ENCODE assay signal across 12 cellular contexts in the genomic region with DNA sequence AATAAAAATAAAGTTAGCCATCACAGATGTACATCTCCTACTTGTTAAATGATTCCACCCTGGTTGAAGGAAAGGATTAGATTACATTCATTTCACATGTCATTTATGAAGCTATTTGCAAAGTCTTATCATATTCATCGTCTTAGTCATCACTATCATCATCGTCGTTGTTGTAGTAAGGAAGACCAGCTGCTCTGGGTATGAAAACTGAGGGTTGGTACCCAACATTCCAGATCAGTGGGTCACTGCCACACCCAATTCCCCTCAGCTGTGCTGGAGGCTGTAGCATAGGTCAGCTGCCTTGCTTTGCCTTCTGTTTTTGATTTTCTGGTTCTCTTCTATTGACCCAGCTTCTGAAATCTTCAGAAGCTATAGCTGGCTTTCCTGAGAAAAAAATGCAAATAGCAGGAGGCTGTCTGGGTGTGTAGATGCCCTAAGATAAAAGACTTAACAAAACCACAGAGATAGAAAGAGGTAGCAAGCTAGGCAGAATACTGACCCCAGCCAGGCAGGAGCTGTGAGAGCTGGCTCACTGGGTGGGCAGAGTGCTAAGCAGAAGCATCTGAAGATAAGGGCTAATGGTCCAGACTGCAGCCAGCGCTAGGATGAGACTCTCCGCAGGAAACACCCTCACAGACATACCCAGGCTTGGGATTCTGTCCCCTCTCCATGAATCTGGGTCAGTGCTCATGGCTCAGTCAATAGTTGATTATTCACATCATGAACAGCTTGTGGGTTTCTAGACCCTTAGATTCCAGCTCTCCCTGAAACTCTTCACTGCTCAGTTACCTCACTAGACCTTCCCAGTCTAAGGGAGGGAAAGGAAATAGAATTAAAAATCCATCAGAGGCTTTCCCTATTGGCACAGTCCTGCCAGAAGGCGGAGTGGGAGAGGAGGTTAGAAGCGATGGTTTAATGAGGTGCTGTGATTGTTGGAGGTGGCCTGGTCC. TPM values are rescaled to one million over a fixed set of nuclear protein-coding genes. Genes with fewer than 3 reads are reported as not detected.
A peak's percentile ranks its signal among the peaks of the same experiment; 100 is the strongest.
DNase-seq lines count a peak whose midpoint lies in the region; ATAC-seq and TF ChIP-seq lines count a peak whose summit lies in the region.
"Had no signal": no experiment of that assay in that cellular context is flagged by ENCODE, and none has a peak within 500 bp of the region (broad histone marks: within the 10 kb centered on the region; RNA-seq: fewer than 3 reads in every experiment).

No MANE protein-coding gene starts in this region.

- no peaks in the 10 kb centered on the region for H3K27me3 ChIP-seq in BE2C

- ATAC-seq in GM18909 (IDR thresholded peaks at IDR 0.05; ENCODE audit: poor library complexity, unreplicated experiment): no peak
- ATAC-seq: stimulated activated naive CD8-positive, alpha-beta T cell treated with anti-CD3 and anti-CD28 coated beads, Interleukin-15, amount 100 ng/mL, for 72 hours; T-cell had no signal

- H3K9me3 ChIP-seq in BE2C: no peaks in the 10 kb centered on the region

- H3K36me3 ChIP-seq in BE2C: no peaks in the 10 kb centered on the region

- peak; percentile 33 for DNase-seq in BE2C
- peak; percentile 89 for DNase-seq in NCI-H226
- DNase-seq in choroid plexus epithelial cell (ENCODE audit: low read depth): peak; percentile 83
- DNase-seq in myocyte (ENCODE audit: low read depth): peak; percentile 98
- no peak for DNase-seq in activated T-cell treated with anti-CD3 and anti-CD28 coated beads, Interleukin-2, amount 50 U/mL, for 48 hours
- no peak for DNase-seq in KG1 (lab: John Stamatoyannopoulos, UW)
- no peak for DNase-seq in DMS153 (lab: John Stamatoyannopoulos, UW)
- DNase-seq: NCI-H524; stimulated activated CD4-positive, alpha-beta T cell treated with anti-CD3 and anti-CD28 coated beads, Interleukin-2, amount 100 ng/mL, for 24 hours; stimulated activated naive CD8-positive, alpha-beta T cell treated with anti-CD3 and anti-CD28 coated beads, Interleukin-15, amount 100 ng/mL, for 72 hours; T-cell had no signal

- H3K4me1 ChIP-seq in BE2C: peaks cover 5% of the 10 kb centered on the region; the same call in 1 of the 2 replicates

- H3K4me3 ChIP-seq in BE2C (ENCODE audit: low read depth, low read length) (no peak overlapping the region), choroid plexus epithelial cell (ENCODE audit: low read depth, low read length) (no peak overlapping the region)

- TF ChIP-seq CTCF in BE2C (IDR thresholded peaks at IDR 0.05; ENCODE audit: low read depth, low read length) (no peak), choroid plexus epithelial cell (conservative IDR thresholded peaks at IDR 0.05; ENCODE audit: low read depth, low read length) (no peak)

RNA-seq across cellular contexts. Expression of a gene that starts 21.2 kb away (rescaled TPM):
- polyA plus RNA-seq in BE2C (2012; ENCODE audit: insufficient read depth, insufficient read length, low read depth): 0.43 TPM
- total RNA-seq in myocyte: 5.6 and 8.6 TPM in 2 replicates
- polyA plus RNA-seq in myocyte (2012): 5.0 TPM

Comparison
In these comparisons a context has a peak if more than half of its experiments do, and no peak if none do; other contexts are left out.
1. DNase-seq: peak in BE2C (single experiment), NCI-H226 (single experiment), choroid plexus epithelial cell (single experiment) and myocyte (single experiment); none in activated T-cell treated with anti-CD3 and anti-CD28 coated beads, Interleukin-2, amount 50 U/mL, for 48 hours (0 of 2), KG1 (single experiment) and DMS153 (single experiment).